In the genomic region with DNA sequence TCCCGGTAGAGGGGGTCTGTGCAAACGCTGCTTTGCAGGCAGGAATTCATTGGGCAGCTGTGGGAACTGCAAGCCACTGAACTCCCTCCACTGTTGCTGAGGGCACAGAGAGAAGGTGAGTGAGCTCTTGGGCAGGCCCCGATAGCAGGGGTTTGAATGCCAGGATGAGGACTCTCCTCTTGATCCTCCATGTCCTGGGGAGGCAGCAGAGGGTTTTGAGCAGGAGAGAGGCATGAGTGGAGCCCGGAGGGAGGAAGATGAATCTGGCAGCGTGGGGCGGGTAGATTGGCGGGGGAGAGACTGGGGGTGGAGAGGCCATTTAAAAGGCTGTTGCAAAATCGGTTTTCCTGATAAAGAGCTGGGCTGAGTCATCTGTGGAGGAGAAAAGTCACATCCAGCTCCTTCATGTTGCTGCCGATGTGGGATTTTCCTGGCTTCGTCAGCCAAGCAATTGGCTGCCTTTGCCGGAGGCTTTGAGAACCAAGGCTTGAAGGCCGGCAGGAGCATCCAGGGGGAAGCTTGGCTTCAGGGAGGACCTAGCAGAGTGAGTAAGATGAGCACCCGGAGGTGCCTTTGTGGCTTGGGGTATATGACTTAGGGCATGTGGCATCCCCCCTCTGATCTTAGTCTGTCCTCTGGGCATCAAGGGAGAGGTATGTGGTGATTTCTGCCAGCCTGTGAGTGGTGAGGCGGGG, we compare ENCODE assay signal across 8 cellular contexts.
DNase-seq lines count a peak whose midpoint lies in the region; ATAC-seq lines count a peak whose summit lies in the region.

A gene with protein sequence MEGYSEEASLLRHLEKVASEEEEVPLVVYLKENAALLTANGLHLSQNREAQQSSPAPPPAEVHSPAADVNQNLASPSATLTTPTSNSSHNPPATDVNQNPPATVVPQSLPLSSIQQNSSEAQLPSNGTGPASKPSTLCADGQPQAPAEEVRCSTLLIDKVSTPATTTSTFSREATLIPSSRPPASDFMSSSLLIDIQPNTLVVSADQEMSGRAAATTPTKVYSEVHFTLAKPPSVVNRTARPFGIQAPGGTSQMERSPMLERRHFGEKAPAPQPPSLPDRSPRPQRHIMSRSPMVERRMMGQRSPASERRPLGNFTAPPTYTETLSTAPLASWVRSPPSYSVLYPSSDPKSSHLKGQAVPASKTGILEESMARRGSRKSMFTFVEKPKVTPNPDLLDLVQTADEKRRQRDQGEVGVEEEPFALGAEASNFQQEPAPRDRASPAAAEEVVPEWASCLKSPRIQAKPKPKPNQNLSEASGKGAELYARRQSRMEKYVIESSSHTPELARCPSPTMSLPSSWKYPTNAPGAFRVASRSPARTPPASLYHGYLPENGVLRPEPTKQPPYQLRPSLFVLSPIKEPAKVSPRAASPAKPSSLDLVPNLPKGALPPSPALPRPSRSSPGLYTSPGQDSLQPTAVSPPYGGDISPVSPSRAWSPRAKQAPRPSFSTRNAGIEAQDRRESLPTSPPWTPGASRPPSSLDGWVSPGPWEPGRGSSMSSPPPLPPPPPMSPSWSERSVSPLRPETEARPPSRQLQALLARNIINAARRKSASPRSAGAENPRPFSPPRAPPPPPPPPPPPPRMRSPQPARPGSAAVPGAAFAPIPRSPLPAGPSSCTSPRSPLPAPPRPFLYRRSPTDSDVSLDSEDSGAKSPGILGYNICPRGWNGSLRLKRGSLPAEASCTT (plus strand): TSS at position 350 of the 695 bp plus-strand sequence. CDS start 7,616 bp downstream, outside the sequence.

- no peaks in the 10 kb centered on the region for H3K36me3 ChIP-seq in iPS-15b (ENCODE audit: control insufficient read depth, insufficient read depth, low read length)

- ATAC-seq in HG02759 (IDR thresholded peaks at IDR 0.05; ENCODE audit: unreplicated experiment) (no peak), GM21381 (IDR thresholded peaks at IDR 0.05; ENCODE audit: unreplicated experiment) (no peak), GM21423 (IDR thresholded peaks at IDR 0.05; ENCODE audit: unreplicated experiment) (no peak)

- DNase-seq in HK-2 (ENCODE audit: unreplicated experiment) (peak; percentile 67), amniotic epithelial cell (ENCODE audit: low read depth) (peak; percentile 99), NCI-H1417 (lab: John Stamatoyannopoulos, UW) (no peak)

- H3K27me3 ChIP-seq in iPS-15b (ENCODE audit: control insufficient read depth, insufficient read depth, low read length): no peaks in the 10 kb centered on the region

- H3K27ac ChIP-seq in skin epidermis: peak within 1 kb of the TSS in 20 of 21 experiments; percentile 12 to 88 (median 78)

- H3K4me1 ChIP-seq in iPS-15b (ENCODE audit: control insufficient read depth, insufficient read depth, low read length): peaks cover 11% of the 10 kb centered on the region

- H3K4me3 ChIP-seq in iPS-15b (ENCODE audit: low read depth, low read length) (no peak within 1 kb of the TSS), skin epidermis (peak within 1 kb of the TSS in 2 of 7 experiments; percentile 11 to 15)

- no peaks in the 10 kb centered on the region for H3K9me3 ChIP-seq in iPS-15b (ENCODE audit: control insufficient read depth, insufficient read depth, low read length)

- H3K9ac ChIP-seq in iPS-15b (ENCODE audit: low read depth, low read length): peak within 1 kb of the TSS; percentile 54

Comparison
In these comparisons a context has a peak if more than half of its experiments do, and no peak if none do; other contexts are left out.
1. DNase-seq: peak in HK-2 (single experiment) and amniotic epithelial cell (single experiment); none in NCI-H1417 (0 of 3).